In genomic region chr7:102451371-102452054, GRCh38 we compare ENCODE assay signal across 1 cellular context.
TF ChIP-seq lines count a peak whose summit lies in the region.

No MANE protein-coding gene starts in this region.

TF ChIP-seq in K562, 482 proteins besides CTCF, POLR2A, EP300 and RAD21 (continues in another document):
- TF ChIP-seq RBM14 (IDR thresholded peaks at IDR 0.05; ENCODE audit: borderline replicate concordance, insufficient read depth, low read depth, low read length) (no peak), TEAD2 (tag; IDR thresholded peaks at IDR 0.05) (no peak), ZNF551 (CRISPR knock-in tag; IDR thresholded peaks at IDR 0.05) (no peak), XRCC5 (IDR thresholded peaks at IDR 0.05; ENCODE audit: low read depth, low read length) (no peak), ZNF778 (CRISPR knock-in tag; IDR thresholded peaks at IDR 0.05) (no peak), CREB5 (CRISPR knock-in tag; IDR thresholded peaks at IDR 0.05) (no peak), ETS1 (conservative IDR thresholded peaks at IDR 0.05; ENCODE audit: control insufficient read depth, low read depth, low read length) (no peak), RERE (CRISPR knock-in tag; IDR thresholded peaks at IDR 0.05; ENCODE audit: borderline replicate concordance) (no peak), PREB (CRISPR knock-in tag; IDR thresholded peaks at IDR 0.05) (no peak), ZBED1 (IDR thresholded peaks at IDR 0.05) (no peak), TRIM24 (IDR thresholded peaks at IDR 0.05) (no peak), ARID1B (IDR thresholded peaks at IDR 0.05) (no peak), KLF13 (tag; IDR thresholded peaks at IDR 0.05; ENCODE audit: borderline replicate concordance, low read depth) (no peak), ZFP91 (CRISPR knock-in tag; IDR thresholded peaks at IDR 0.05) (no peak), SPI1 (IDR thresholded peaks at IDR 0.05; ENCODE audit: borderline replicate concordance, low read depth, low read length) (no peak), MTA3 (IDR thresholded peaks at IDR 0.05; ENCODE audit: borderline replicate concordance) (no peak), ZBTB8A (IDR thresholded peaks at IDR 0.05; ENCODE audit: partially characterized antibody) (no peak), KLF10 (CRISPR knock-in tag; IDR thresholded peaks at IDR 0.05) (no peak), SIN3B (IDR thresholded peaks at IDR 0.05; ENCODE audit: low read depth) (no peak), SMARCA5 (IDR thresholded peaks at IDR 0.05) (no peak), HNRNPL (IDR thresholded peaks at IDR 0.05; ENCODE audit: low read depth, low read length) (no peak), CTBP1 (IDR thresholded peaks at IDR 0.05; ENCODE audit: borderline replicate concordance) (no peak; the same call in 1 of the 2 replicates), NR4A1 (CRISPR knock-in tag; IDR thresholded peaks at IDR 0.05) (no peak), NR4A1 (tag; IDR thresholded peaks at IDR 0.05) (no peak), COPS2 (conservative IDR thresholded peaks at IDR 0.05) (no peak), FOXK2 (conservative IDR thresholded peaks at IDR 0.05 in 1 of 2, IDR thresholded peaks at IDR 0.05 in 1 of 2; ENCODE audit: low read depth in 2 of 2) (no peak), CTCFL (IDR thresholded peaks at IDR 0.05; ENCODE audit: borderline replicate concordance, insufficient read depth, low read depth, low read length, poor library complexity, severe bottlenecking) (no peak), POLR2AphosphoS2 (IDR thresholded peaks at IDR 0.05; ENCODE audit: low read length) (no peak), L3MBTL2 (IDR thresholded peaks at IDR 0.05) (peak; percentile 70), MAFK (IDR thresholded peaks at IDR 0.05; ENCODE audit: low read length) (no peak), HMGN3 (IDR thresholded peaks at IDR 0.05; ENCODE audit: borderline replicate concordance, extremely low read depth, insufficient read length, low read depth, low read length) (peak; percentile 78), CBFB (CRISPR knock-in tag; IDR thresholded peaks at IDR 0.05) (no peak), MAFF (IDR thresholded peaks at IDR 0.05; ENCODE audit: low read length) (no peak), ZFP36 (IDR thresholded peaks at IDR 0.05; ENCODE audit: low read depth, low read length, partially characterized antibody) (no peak), ESRRB (CRISPR knock-in tag; IDR thresholded peaks at IDR 0.05; ENCODE audit: borderline replicate concordance) (no peak), LCOR (CRISPR knock-in tag; IDR thresholded peaks at IDR 0.05) (no peak), RNF2 (IDR thresholded peaks at IDR 0.05) (no peak), PHB2 (IDR thresholded peaks at IDR 0.05; ENCODE audit: low read depth) (no peak), MEF2D (tag; conservative IDR thresholded peaks at IDR 0.05; ENCODE audit: low read depth) (no peak), KAT7 (CRISPR knock-in tag; IDR thresholded peaks at IDR 0.05; ENCODE audit: borderline replicate concordance) (no peak), SMAD3 (CRISPR knock-in tag; conservative IDR thresholded peaks at IDR 0.05) (no peak), DIDO1 (tag; IDR thresholded peaks at IDR 0.05; ENCODE audit: low read depth) (no peak), ZNF134 (CRISPR knock-in tag; conservative IDR thresholded peaks at IDR 0.05) (no peak), ZBTB7A (IDR thresholded peaks at IDR 0.05; ENCODE audit: borderline replicate concordance, control insufficient read depth, low read depth, low read length) (no peak), CBFA2T2 (conservative IDR thresholded peaks at IDR 0.05) (no peak), NBN (IDR thresholded peaks at IDR 0.05; ENCODE audit: low read depth) (0 out of 2 replicates have a peak, but pooled peaks have one; percentile 17), GATAD2B (IDR thresholded peaks at IDR 0.05; ENCODE audit: borderline replicate concordance) (no peak), WHSC1 (IDR thresholded peaks at IDR 0.05; ENCODE audit: low read length) (no peak), CEBPZ (IDR thresholded peaks at IDR 0.05; ENCODE audit: borderline replicate concordance, low read depth, low read length) (no peak), JUND (IDR thresholded peaks at IDR 0.05; ENCODE audit: borderline replicate concordance, low read depth, low read length) (peak; percentile 17; the same call in 1 of the 2 replicates), JUND (tag; IDR thresholded peaks at IDR 0.05; ENCODE audit: borderline replicate concordance, low read depth, low read length) (peak; percentile 9; the same call in 1 of the 3 replicates), PRPF4 (IDR thresholded peaks at IDR 0.05; ENCODE audit: insufficient read depth, low read depth, low read length, poor library complexity, severe bottlenecking) (no peak), KDM4B (IDR thresholded peaks at IDR 0.05; ENCODE audit: borderline replicate concordance in 2 of 2, low read depth in 1 of 2) (no peak), MIER1 (IDR thresholded peaks at IDR 0.05; ENCODE audit: low read depth) (no peak), ZNF589 (CRISPR knock-in tag; IDR thresholded peaks at IDR 0.05; ENCODE audit: low read depth) (no peak), SETDB1 (IDR thresholded peaks at IDR 0.05; ENCODE audit: low read length) (no peak), ZEB2 (IDR thresholded peaks at IDR 0.05) (no peak), BDP1 (IDR thresholded peaks at IDR 0.05; ENCODE audit: insufficient read depth, insufficient read length) (no peak), CSDE1 (IDR thresholded peaks at IDR 0.05) (no peak), POLR2B (IDR thresholded peaks at IDR 0.05; ENCODE audit: low read depth, partially characterized antibody) (no peak), ZNF668 (CRISPR knock-in tag; IDR thresholded peaks at IDR 0.05) (no peak), HLTF (IDR thresholded peaks at IDR 0.05) (no peak), ZNF561 (CRISPR knock-in tag; conservative IDR thresholded peaks at IDR 0.05) (no peak), EHMT2 (IDR thresholded peaks at IDR 0.05) (no peak), KHSRP (IDR thresholded peaks at IDR 0.05) (no peak)
